In genomic region chr6:43277643-43278523, GRCh38 we compare ENCODE assay signal across 20 cellular contexts. TPM values are rescaled to one million over a fixed set of nuclear protein-coding genes. Genes with fewer than 3 reads are reported as not detected.
DNase-seq lines count a peak whose midpoint lies in the region; ATAC-seq, FAIRE-seq and TF ChIP-seq lines count a peak whose summit lies in the region.
"Had no signal": no experiment of that assay in that cellular context is flagged by ENCODE, and none has a peak within 500 bp of the region (broad histone marks: within the 10 kb centered on the region; RNA-seq: fewer than 3 reads in every experiment).

No MANE protein-coding gene starts in this region.

- peak overlapping the region; percentile 54; the same call in 1 of the 2 replicates for H2AFZ ChIP-seq in SK-N-SH (ENCODE audit: low read depth)

- H3F3A ChIP-seq in SK-N-SH (replicated peaks; ENCODE audit: insufficient read depth), result no peaks in the 10 kb centered on the region

- H4K20me1 ChIP-seq in SK-N-SH (ENCODE audit: insufficient read depth), result no peaks in the 10 kb centered on the region

- H3K9ac ChIP-seq in SK-N-SH (peak overlapping the region; percentile 7; the same call in 1 of the 2 replicates), kidney (ENCODE audit: low read length in 2 of 2) (peak overlapping the region in 1 of 2 donors; percentile 12), skeletal muscle satellite cell (ENCODE audit: low read depth, low read length) (peak overlapping the region; percentile 5)

- 90% methylated on average over 9 of the region's 13 CpGs for WGBS in SK-N-SH (ENCODE audit: low lambda C conversion rate)

- TF ChIP-seq RAD21 in SK-N-SH (IDR thresholded peaks at IDR 0.05; ENCODE audit: low read length), result no peak

- ATAC-seq in GM21360 (IDR thresholded peaks at IDR 0.05; ENCODE audit: unreplicated experiment) (no peak), GM21526 (IDR thresholded peaks at IDR 0.05; ENCODE audit: low FRiP score, unreplicated experiment) (no peak)
- ATAC-seq: activated CD8-positive, alpha-beta T cell treated with anti-CD3 and anti-CD28 coated beads for 36 hours had no signal

- no peaks in the 10 kb centered on the region for H3K9me3 ChIP-seq in SK-N-SH
- no peaks in the 10 kb centered on the region for H3K9me3 ChIP-seq in kidney (ENCODE audit: control insufficient read depth in 1 of 2, low read length in 2 of 2)
- no peaks in the 10 kb centered on the region for H3K9me3 ChIP-seq in skeletal muscle satellite cell (replicated peaks; ENCODE audit: low read length)
- H3K9me3 ChIP-seq: uterus had no signal

- H3K79me2 ChIP-seq in SK-N-SH (ENCODE audit: insufficient read depth), result no peaks in the 10 kb centered on the region

- intact Hi-C loops in kidney (cut with DNase I), result no loop called here

- no peak for FAIRE-seq in kidney (lab: Jason Lieb, UNC)
- FAIRE-seq: GM12892 had no signal

- H3K27me3 ChIP-seq in SK-N-SH (ENCODE audit: insufficient read depth) (no peaks in the 10 kb centered on the region), skeletal muscle satellite cell (ENCODE audit: control insufficient read depth, insufficient read depth, low read length) (peaks cover 54% of the 10 kb centered on the region)
- H3K27me3 ChIP-seq: uterus had no signal

- DNase-seq in HK-2 (ENCODE audit: unreplicated experiment), result peak; percentile 50
- DNase-seq in SK-N-SH, result no peak
- DNase-seq in kidney, result no peak
- DNase-seq in NCI-H774 (lab: John Stamatoyannopoulos, UW), result no peak
- DNase-seq: activated CD8-positive, alpha-beta T cell treated with anti-CD3 and anti-CD28 coated beads for 36 hours; activated gamma-delta T cell; CD4-positive, CD25-positive, alpha-beta regulatory T cell; glutamatergic neuron; KG1; naive B cell; NCI-H146; NCI-H526 treated with DMSO at 0.1 percent for 48 hours; stimulated activated naive CD4-positive, alpha-beta T cell; T-helper 9 cell; uterus had no signal

- no peak for TF ChIP-seq EP300 in SK-N-SH (IDR thresholded peaks at IDR 0.05; ENCODE audit: borderline replicate concordance in 1 of 2, low read depth in 1 of 2, low read length in 1 of 2)

- no peak for TF ChIP-seq CTCF in SK-N-SH (IDR thresholded peaks at IDR 0.05)
- no peak for TF ChIP-seq CTCF in kidney (IDR thresholded peaks at IDR 0.05; ENCODE audit: borderline replicate concordance, extremely low read depth, insufficient read depth)

- CTCF ChIA-PET in SK-N-SH (lab: Yijun Ruan, JAX), result interaction anchor here (0.6 to 1.5 kb wide), 3 partner anchors 14 to 49 kb away, joined by 3 to 6 read pairs (median 3); partner anchors contain the start of gene DNPH1

- no peaks in the 10 kb centered on the region for H3K36me3 ChIP-seq in SK-N-SH (replicated peaks in 1 of 2; ENCODE audit: control insufficient read depth in 1 of 2, insufficient read depth in 2 of 2, low read length in 1 of 2)
- no peaks in the 10 kb centered on the region for H3K36me3 ChIP-seq in kidney (ENCODE audit: control insufficient read depth in 1 of 2, insufficient read depth in 2 of 2, low read length in 2 of 2)
- no peaks in the 10 kb centered on the region for H3K36me3 ChIP-seq in skeletal muscle satellite cell (ENCODE audit: insufficient read depth, low read length)
- H3K36me3 ChIP-seq: uterus had no signal

- no peak overlapping the region for H3K4me2 ChIP-seq in SK-N-SH
- no peak overlapping the region for H3K4me2 ChIP-seq in skeletal muscle satellite cell (ENCODE audit: low read length)

- H3K27ac ChIP-seq in SK-N-SH (ENCODE audit: low read depth in 2 of 2, low read length in 1 of 2), result no peak overlapping the region
- peak overlapping the region; percentile 78 to 82 for H3K27ac ChIP-seq in kidney (ENCODE audit: low read depth in 2 of 2, low read length in 2 of 2)

- POLR2A ChIA-PET in SK-N-SH (lab: Yijun Ruan, JAX), result interaction anchor here (0.5 kb wide), 1 partner anchor 66 kb away, joined by 3 read pairs; no protein-coding TSS in a partner anchor

- peaks cover 0 to 3% of the 10 kb centered on the region in 2 experiments; a peak in 1 of 4 replicates for H3K4me1 ChIP-seq in SK-N-SH (ENCODE audit: control insufficient read depth in 1 of 2, insufficient read depth in 2 of 2, low read depth in 1 of 2, low read length in 1 of 2)
- H3K4me1 ChIP-seq in kidney (ENCODE audit: control insufficient read depth in 1 of 2, insufficient read depth in 1 of 2, low read depth in 1 of 2, low read length in 2 of 2), result peaks cover 9 to 15% of the 10 kb centered on the region in 2 donors
- peaks cover 10% of the 10 kb centered on the region for H3K4me1 ChIP-seq in skeletal muscle satellite cell (ENCODE audit: control insufficient read depth, insufficient read depth, low read length)

- H3K9me2 ChIP-seq in SK-N-SH, result no peaks in the 10 kb centered on the region

- H3K4me3 ChIP-seq in SK-N-SH (ENCODE audit: low read depth in 2 of 2, low read length in 1 of 2) (no peak overlapping the region), kidney (ENCODE audit: low read length in 2 of 2) (peak overlapping the region in 1 of 2 donors; percentile 29), skeletal muscle satellite cell (ENCODE audit: low read length) (no peak overlapping the region)
- H3K4me3 ChIP-seq: uterus had no signal

TF ChIP-seq in SK-N-SH, 30 proteins besides CTCF, POLR2A, EP300 and RAD21:
- TF ChIP-seq GABPA (IDR thresholded peaks at IDR 0.05; ENCODE audit: low read depth), result no peak
- TF ChIP-seq USF1 (IDR thresholded peaks at IDR 0.05; ENCODE audit: borderline replicate concordance, low read depth), result no peak
- TF ChIP-seq TAF1 (IDR thresholded peaks at IDR 0.05; ENCODE audit: borderline replicate concordance, low read depth, low read length), result no peak
- no peak for TF ChIP-seq ZBTB33 (IDR thresholded peaks at IDR 0.05; ENCODE audit: borderline replicate concordance, low read depth)
- TF ChIP-seq FOXJ3 (CRISPR knock-in tag; IDR thresholded peaks at IDR 0.05), result no peak
TF ChIP-seq in SK-N-SH: peak in this region for 0.

RNA-seq across cellular contexts. Expression of gene SLC22A7, which starts 20.2 kb away (rescaled TPM):
- not detected in 2 replicates for polyA plus RNA-seq in SK-N-SH (2012; rRNA removed)
- polyA plus RNA-seq in SK-N-SH (2012; cell fraction: cytosol; rRNA removed), result 0.04 TPM in 1 of 2 replicates, not detected in the other
- polyA plus RNA-seq in SK-N-SH (2012; cell fraction: nucleus; rRNA removed), result 0.06 and 0.07 TPM in 2 replicates
- total RNA-seq in kidney, result 2.0 TPM
- 34.8 TPM for polyA plus RNA-seq in kidney (ENCODE audit: insufficient read depth, low read depth, low replicate concordance)
- total RNA-seq in skeletal muscle satellite cell (2012; rRNA removed), result not detected in 2 replicates
- total RNA-seq: activated CD8-positive, alpha-beta T cell treated with anti-CD3 and anti-CD28 coated beads for 36 hours; CD4-positive, CD25-positive, alpha-beta regulatory T cell; kidney epithelial cell; uterus had no signal
- polyA plus RNA-seq: CD4-positive, CD25-positive, alpha-beta regulatory T cell had no signal

RNA-seq across cellular contexts. Expression of gene CRIP3, which starts 30.7 kb away (rescaled TPM):
- polyA plus RNA-seq in SK-N-SH (2012; rRNA removed) (0.11 TPM in 1 of 2 replicates, not detected in the other), kidney (ENCODE audit: insufficient read depth, low read depth, low replicate concordance) (14.3 TPM)
- 0.05 TPM in 1 of 2 replicates, not detected in the other for polyA plus RNA-seq in SK-N-SH (2012; cell fraction: cytosol; rRNA removed)
- polyA plus RNA-seq in SK-N-SH (2012; cell fraction: nucleus; rRNA removed), result 0.54 TPM in 1 of 2 replicates, not detected in the other
- 5.6 TPM for total RNA-seq in kidney
- total RNA-seq in skeletal muscle satellite cell (2012; rRNA removed), result not detected in 2 replicates

RNA-seq across cellular contexts. Expression of gene TTBK1, which starts 34.6 kb away (rescaled TPM):
- polyA plus RNA-seq in SK-N-SH (2012; rRNA removed), result 0.91 and 0.94 TPM in 2 replicates
- polyA plus RNA-seq in SK-N-SH (2012; cell fraction: cytosol; rRNA removed), result 0.44 and 0.79 TPM in 2 replicates
- polyA plus RNA-seq in SK-N-SH (2012; cell fraction: nucleus; rRNA removed), result 3.3 TPM in 2 replicates
- 0.31 TPM for total RNA-seq in kidney
- polyA plus RNA-seq in kidney (ENCODE audit: insufficient read depth, low read depth, low replicate concordance), result 0.26 TPM
- under 0.01 TPM in 2 replicates for total RNA-seq in skeletal muscle satellite cell (2012; rRNA removed)
- polyA plus RNA-seq: CD4-positive, CD25-positive, alpha-beta regulatory T cell had no signal

RNA-seq across cellular contexts. Expression of gene DNPH1, which starts 48.6 kb away (rescaled TPM):
- polyA plus RNA-seq in SK-N-SH (2012; rRNA removed) (263 and 287 TPM in 2 replicates), kidney (ENCODE audit: insufficient read depth, low read depth, low replicate concordance) (373 TPM)
- 156 and 218 TPM in 2 replicates for polyA plus RNA-seq in SK-N-SH (2012; cell fraction: cytosol; rRNA removed)
- polyA plus RNA-seq in SK-N-SH (2012; cell fraction: nucleus; rRNA removed), result 107 and 171 TPM in 2 replicates
- total RNA-seq in kidney, result 74.3 TPM
- 52.4 and 58.1 TPM in 2 replicates for total RNA-seq in skeletal muscle satellite cell (2012; rRNA removed)

Comparison
In these comparisons a context has a peak if more than half of its experiments do, and no peak if none do; other contexts are left out.
1. H3K27ac ChIP-seq: peak in kidney (2 of 2); none in SK-N-SH (0 of 2).
2. RNA of gene SLC22A7, which starts 20.2 kb away (polyA plus RNA-seq): 34.8 TPM in kidney (single experiment); 0.04 to 0.07 TPM in SK-N-SH; every median in the first group is over 10 times any median in the second.